In genomic region chr2:29598978-29599377, GRCh38 we compare ENCODE assay signal across 22 cellular contexts.
"Had no signal": no experiment of that assay in that cellular context is flagged by ENCODE, and none has a peak within 500 bp of the region (broad histone marks: within the 10 kb centered on the region; RNA-seq: fewer than 3 reads in every experiment).

No MANE protein-coding gene starts in this region.

- FAIRE-seq: RCC 7860 had no signal

- H3K9me3 ChIP-seq: SJSA1, SK-N-SH had no signal

- H3K4me2 ChIP-seq: SK-N-SH had no signal

- H3K27ac Mint-ChIP-seq: T-helper 17 cell had no signal

- H3K4me3 ChIP-seq: MG63, SJSA1 had no signal

- ATAC-seq: T-helper 17 cell had no signal

- H3K4me1 Mint-ChIP-seq: T-helper 17 cell had no signal

- DNase-seq: Karpas-422, KG1, MG63, NCI-H1092, NCI-H1105 treated with DMSO at 0.1 percent for 48 hours, NCI-H1417 treated with DMSO at 0.1 percent for 48 hours, NCI-H146, NCI-H1694 treated with DMSO at 0.1 percent for 48 hours, NCI-H1930, NCI-H2081, NCI-H2227 treated with DMSO at 0.1 percent for 48 hours, NCI-H524, NCI-H526 treated with DMSO at 0.1 percent for 48 hours, NCI-H748 treated with DMSO at 0.1 percent for 48 hours, Right ventricle myocardium superior, RPMI8226, SIG-M5, SK-N-SH, T-helper 1 cell, T-helper 17 cell had no signal

- H3K4me3 Mint-ChIP-seq: T-helper 17 cell had no signal

- H3K27me3 ChIP-seq: MG63, SJSA1 had no signal

- H3K36me3 ChIP-seq: MG63, SJSA1 had no signal

- H3K9ac ChIP-seq: SK-N-SH had no signal

- H3K9me2 ChIP-seq: SK-N-SH had no signal
